In the genomic region with DNA sequence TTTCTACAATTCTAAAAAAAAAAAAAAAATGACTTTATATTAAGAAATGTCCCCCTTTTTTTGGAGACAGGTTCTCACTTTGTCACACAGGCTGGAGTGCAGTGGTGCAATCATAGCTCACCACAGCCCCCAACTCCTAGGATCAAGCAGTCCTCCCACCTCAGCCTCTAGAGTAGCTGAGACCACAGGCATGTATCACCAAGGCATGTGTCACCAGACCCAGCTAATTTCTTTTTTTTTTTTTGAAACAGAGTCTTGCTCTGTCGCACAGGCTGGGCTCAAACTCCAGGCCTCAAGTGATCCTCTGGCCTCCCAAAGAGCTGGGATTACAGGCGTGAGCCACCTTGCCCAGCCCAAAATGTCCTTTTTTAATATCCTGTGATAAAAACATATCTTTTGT, we compare ENCODE assay signal across 14 cellular contexts. TPM values are rescaled to one million over a fixed set of nuclear protein-coding genes. Genes with fewer than 3 reads are reported as not detected.
"Had no signal": no experiment of that assay in that cellular context is flagged by ENCODE, and none has a peak within 500 bp of the region (broad histone marks: within the 10 kb centered on the region; RNA-seq: fewer than 3 reads in every experiment).

No MANE protein-coding gene starts in this region.

RNA-seq across cellular contexts. Expression of gene OCM, which starts 43.6 kb away (rescaled TPM):
- total RNA-seq: activated naive CD4-positive, alpha-beta T cell treated with anti-CD3 and anti-CD28 coated beads for 36 hours; activated naive CD8-positive, alpha-beta T cell treated with anti-CD3 and anti-CD28 coated beads for 36 hours; activated T-helper 1 cell treated with anti-CD3 and anti-CD28 coated beads, Interleukin-12 subunit alpha, Interleukin-12 subunit beta, Interleukin-2, Interleukin-4 antibody, amounts not matched to agents 30 ng/mL and 10 ng/mL and 1 ng/mL, durations not matched to agents 14 hours and 24 hours and 36 hours; activated T-helper 2 cell treated with anti-CD3 and anti-CD28 coated beads, Interferon-gamma antibody, Interleukin-2, Interleukin-4, amounts not matched to agents 10 μg/mL and 5 μg/mL and 100 μg/mL, durations not matched to agents 14 hours and 24 hours and 36 hours; adrenal gland; aorta; ascending aorta; astrocyte; body of pancreas; bronchial epithelial cell; cardiac muscle cell; cardiac septum; cerebellum; chondrocyte had no signal

RNA-seq across cellular contexts. Expression of gene RSPH10B, which starts 46.3 kb away (rescaled TPM):
- total RNA-seq: activated naive CD4-positive, alpha-beta T cell treated with anti-CD3 and anti-CD28 coated beads for 36 hours; activated naive CD8-positive, alpha-beta T cell treated with anti-CD3 and anti-CD28 coated beads for 36 hours; aorta; ascending aorta; astrocyte; body of pancreas; bronchial epithelial cell; cardiac septum; chondrocyte had no signal
